Comparison of ENCODE assay signal across 1 cellular context in genomic region chr13:46716821-46717220, GRCh38.
TF ChIP-seq lines count a peak whose summit lies in the region.

No MANE protein-coding gene starts in this region.

TF ChIP-seq in endothelial cell of umbilical vein, 7 proteins besides CTCF, POLR2A, EP300 and RAD21:
- TF ChIP-seq GATA2 (IDR thresholded peaks at IDR 0.05; ENCODE audit: insufficient read depth, insufficient read length, low read depth, low read length) (no peak), MAX (IDR thresholded peaks at IDR 0.05; ENCODE audit: insufficient read depth, insufficient read length) (no peak), EZH2 (IDR thresholded peaks at IDR 0.05; ENCODE audit: borderline replicate concordance, low read depth, low read length, severe bottlenecking) (no peak), POLR2AphosphoS5 (IDR thresholded peaks at IDR 0.05; ENCODE audit: insufficient read depth, low read depth, low read length) (no peak), MYC (IDR thresholded peaks at IDR 0.05; ENCODE audit: low read depth, low read length) (no peak), FOS (IDR thresholded peaks at IDR 0.05; ENCODE audit: borderline replicate concordance, insufficient read depth, low read length) (no peak), JUN (IDR thresholded peaks at IDR 0.05; ENCODE audit: borderline replicate concordance, insufficient read depth, insufficient read length, low read depth) (no peak)
